9 cellular contexts compared by ENCODE assay signal in genomic region chr17:40518401-40519088, GRCh38. TPM values are rescaled to one million over a fixed set of nuclear protein-coding genes. Genes with fewer than 3 reads are reported as not detected.
DNase-seq lines count a peak whose midpoint lies in the region; ATAC-seq and TF ChIP-seq lines count a peak whose summit lies in the region.
"Had no signal": no experiment of that assay in that cellular context is flagged by ENCODE, and none has a peak within 500 bp of the region (broad histone marks: within the 10 kb centered on the region; RNA-seq: fewer than 3 reads in every experiment).

No MANE protein-coding gene starts in this region.

- intact Hi-C loops in PC-3 (cut with micrococcal nuclease), result no loop called here

- H3K4ac ChIP-seq in trophoblast cell (ENCODE audit: low read depth, low read length), result no peak overlapping the region

- H3K27ac Mint-ChIP-seq in glutamatergic neuron (ENCODE audit: unreplicated experiment), result no peak overlapping the region

- peak overlapping the region; percentile 24; the same call in 1 of the 2 replicates for H3K4me3 ChIP-seq in PC-3 (ENCODE audit: low read length)
- H3K4me3 ChIP-seq in coronary artery, result no peak overlapping the region
- H3K4me3 ChIP-seq in trophoblast cell (ENCODE audit: low read depth, low read length), result no peak overlapping the region

- H3K9me2 ChIP-seq in PC-3 (replicated peaks; ENCODE audit: low read length), result no peaks in the 10 kb centered on the region

- H3K27ac ChIP-seq in PC-3 (ENCODE audit: low read length) (peak overlapping the region; percentile 100), coronary artery (no peak overlapping the region), trophoblast cell (ENCODE audit: low read depth, low read length) (peak overlapping the region; percentile 36)
- H3K27ac ChIP-seq: heart left ventricle had no signal

- H3K9me3 ChIP-seq in PC-3 (ENCODE audit: low read length) (no peaks in the 10 kb centered on the region), trophoblast cell (ENCODE audit: insufficient read depth, low read depth, low read length) (no peaks in the 10 kb centered on the region)
- H3K9me3 ChIP-seq: heart left ventricle had no signal

- H2AK5ac ChIP-seq in trophoblast cell (ENCODE audit: low read length), result peak overlapping the region; percentile 78

- H2AFZ ChIP-seq in PC-3 (ENCODE audit: low read length) (no peak overlapping the region), trophoblast cell (ENCODE audit: insufficient read depth, low read length, poor library complexity) (no peak overlapping the region)

- DNase-seq in H4 (ENCODE audit: low spot score) (peak; percentile 43), PC-3 (peak; percentile 89), coronary artery (ENCODE audit: low spot score) (peak; percentile 52), trophoblast cell (peak; percentile 75 to 80), NCI-H2081 treated with DMSO at 0.1 percent for 48 hours (lab: John Stamatoyannopoulos, UW) (no peak), glutamatergic neuron (no peak)
- DNase-seq: MM.1S had no signal

- no peaks in the 10 kb centered on the region for H3K4me1 Mint-ChIP-seq in glutamatergic neuron (ENCODE audit: low read depth, unreplicated experiment)

- no peaks in the 10 kb centered on the region for H3K36me3 Mint-ChIP-seq in glutamatergic neuron (ENCODE audit: unreplicated experiment)

- peak overlapping the region; percentile 74 for H2BK12ac ChIP-seq in trophoblast cell (ENCODE audit: low read length)

- no peaks in the 10 kb centered on the region for H3K36me3 ChIP-seq in PC-3 (ENCODE audit: low read depth, low read length)
- H3K36me3 ChIP-seq in trophoblast cell (ENCODE audit: control insufficient read depth in 1 of 2, insufficient read depth in 2 of 2, low read length in 2 of 2), result no peaks in the 10 kb centered on the region
- H3K36me3 ChIP-seq: heart left ventricle had no signal

- no peaks in the 10 kb centered on the region for H3K27me3 ChIP-seq in PC-3 (ENCODE audit: low read length)
- H3K27me3 ChIP-seq in trophoblast cell (ENCODE audit: insufficient read depth, low read length), result no peaks in the 10 kb centered on the region

- peak overlapping the region; percentile 59 for H2BK120ac ChIP-seq in trophoblast cell (ENCODE audit: insufficient read depth, low read length, poor library complexity)

- H3K79me1 ChIP-seq in trophoblast cell (ENCODE audit: low read length), result peaks cover 27% of the 10 kb centered on the region

- peak overlapping the region; percentile 9 for H2BK5ac ChIP-seq in trophoblast cell (ENCODE audit: low read depth, low read length, poor library complexity)

- H3K4me2 ChIP-seq in PC-3 (ENCODE audit: low read length), result peak overlapping the region; percentile 67
- no peak overlapping the region for H3K4me2 ChIP-seq in trophoblast cell (ENCODE audit: low read length)

- H4K8ac ChIP-seq in trophoblast cell (ENCODE audit: low read depth, low read length), result no peak overlapping the region

- BruUV-seq in PC-3 (replicated peaks; lab: Mats Ljungman, UMichigan), result no TSS peak

- no peaks in the 10 kb centered on the region for H4K20me1 ChIP-seq in PC-3 (ENCODE audit: low read length)

- H3K4me1 ChIP-seq in PC-3 (ENCODE audit: insufficient read depth, low read length), result peaks cover 92% of the 10 kb centered on the region
- peaks cover 24 to 39% of the 10 kb centered on the region in 2 experiments for H3K4me1 ChIP-seq in trophoblast cell (ENCODE audit: control insufficient read depth in 1 of 2, insufficient read depth in 2 of 2, low read length in 2 of 2)

- H3F3A ChIP-seq in PC-3 (ENCODE audit: low read length, unreplicated experiment), result peaks cover 21% of the 10 kb centered on the region

- CTCF ChIA-PET in PC-3 (lab: Charles Lee), result interaction anchor here (0.6 kb wide), 1 partner anchor 103 kb away, joined by 7 read pairs; no protein-coding TSS in a partner anchor

- H3K23ac ChIP-seq in trophoblast cell (ENCODE audit: low read length), result no peak overlapping the region

- WGBS in trophoblast cell (ENCODE audit: extremely low coverage, insufficient coverage, insufficient read length), result no CpG with 5 or more reads among the region's 5 CpGs

- H4K12ac ChIP-seq in trophoblast cell (ENCODE audit: low read depth, low read length), result no peak overlapping the region

- H3K14ac ChIP-seq in trophoblast cell (ENCODE audit: low read length), result no peak overlapping the region

- H3K4me3 Mint-ChIP-seq in glutamatergic neuron (ENCODE audit: unreplicated experiment), result no peak overlapping the region

- H4K91ac ChIP-seq in trophoblast cell (ENCODE audit: low read depth, low read length), result peak overlapping the region; percentile 74

- H3K79me2 ChIP-seq in PC-3 (ENCODE audit: low read length) (peaks cover 13% of the 10 kb centered on the region), trophoblast cell (ENCODE audit: control insufficient read depth, insufficient read depth, low read length, poor library complexity) (no peaks in the 10 kb centered on the region)

- no peak overlapping the region for H3K18ac ChIP-seq in trophoblast cell (ENCODE audit: low read length)

- peak; percentile 60 for ATAC-seq in PC-3
- no peak for ATAC-seq in GM21786 (IDR thresholded peaks at IDR 0.05; ENCODE audit: unreplicated experiment)
- ATAC-seq: heart left ventricle had no signal

- H3K27me3 Mint-ChIP-seq in glutamatergic neuron (ENCODE audit: unreplicated experiment), result peaks cover 12% of the 10 kb centered on the region

- peaks cover 2% of the 10 kb centered on the region for H3K9me3 Mint-ChIP-seq in glutamatergic neuron (ENCODE audit: unreplicated experiment)

- no peak for TF ChIP-seq CTCF in PC-3 (conservative IDR thresholded peaks at IDR 0.05; ENCODE audit: low read depth, low read length)
- TF ChIP-seq CTCF in coronary artery (IDR thresholded peaks at IDR 0.05), result no peak
- no peak for TF ChIP-seq CTCF in glutamatergic neuron (IDR thresholded peaks at IDR 0.05; ENCODE audit: partially characterized antibody, unreplicated experiment)

- POLR2A ChIA-PET in PC-3 (lab: Charles Lee; ENCODE audit: unreplicated experiment), result no interaction called here

- H3K9ac ChIP-seq in PC-3 (ENCODE audit: low read length) (peak overlapping the region; percentile 80), trophoblast cell (ENCODE audit: low read length) (no peak overlapping the region)

RNA-seq across cellular contexts. Expression of gene TNS4, which starts 17.1 kb away (rescaled TPM):
- total RNA-seq in H4 (2014; rRNA removed; shearing (Covaris generic)), result not detected in 2 replicates
- total RNA-seq in PC-3 (2014; rRNA removed) (127 and 128 TPM in 2 replicates), glutamatergic neuron (ENCODE audit: unreplicated experiment) (not detected)
- polyA plus RNA-seq in trophoblast cell (2013), result 0.79 and 1.1 TPM in 2 replicates
- polyA plus RNA-seq: heart left ventricle had no signal

RNA-seq across cellular contexts. Expression of gene CCR7, which starts 46.7 kb away (rescaled TPM):
- total RNA-seq in H4 (2014; rRNA removed; shearing (Covaris generic)), result not detected in 2 replicates
- total RNA-seq in PC-3 (2014; rRNA removed) (0.12 TPM in 1 of 2 replicates, not detected in the other), glutamatergic neuron (ENCODE audit: unreplicated experiment) (not detected)
- 217 and 236 TPM in 2 replicates for polyA plus RNA-seq in trophoblast cell (2013)

Comparison
In these comparisons a context has a peak if more than half of its experiments do, and no peak if none do; other contexts are left out.
1. DNase-seq: peak in H4 (single experiment), PC-3 (single experiment), coronary artery (single experiment) and trophoblast cell (2 of 2); none in NCI-H2081 treated with DMSO at 0.1 percent for 48 hours (single experiment) and glutamatergic neuron (single experiment).
2. H3K27ac ChIP-seq: peak in PC-3 (single experiment) and trophoblast cell (single experiment); none in coronary artery (0 of 2).
3. RNA of gene TNS4, which starts 17.1 kb away (total RNA-seq): 127 to 128 TPM in PC-3; not detected in H4 and not detected in glutamatergic neuron (single experiment); every median in the first group is over 100 times any median in the second.